Comparison of ENCODE assay signal across 15 cellular contexts in the genomic region with DNA sequence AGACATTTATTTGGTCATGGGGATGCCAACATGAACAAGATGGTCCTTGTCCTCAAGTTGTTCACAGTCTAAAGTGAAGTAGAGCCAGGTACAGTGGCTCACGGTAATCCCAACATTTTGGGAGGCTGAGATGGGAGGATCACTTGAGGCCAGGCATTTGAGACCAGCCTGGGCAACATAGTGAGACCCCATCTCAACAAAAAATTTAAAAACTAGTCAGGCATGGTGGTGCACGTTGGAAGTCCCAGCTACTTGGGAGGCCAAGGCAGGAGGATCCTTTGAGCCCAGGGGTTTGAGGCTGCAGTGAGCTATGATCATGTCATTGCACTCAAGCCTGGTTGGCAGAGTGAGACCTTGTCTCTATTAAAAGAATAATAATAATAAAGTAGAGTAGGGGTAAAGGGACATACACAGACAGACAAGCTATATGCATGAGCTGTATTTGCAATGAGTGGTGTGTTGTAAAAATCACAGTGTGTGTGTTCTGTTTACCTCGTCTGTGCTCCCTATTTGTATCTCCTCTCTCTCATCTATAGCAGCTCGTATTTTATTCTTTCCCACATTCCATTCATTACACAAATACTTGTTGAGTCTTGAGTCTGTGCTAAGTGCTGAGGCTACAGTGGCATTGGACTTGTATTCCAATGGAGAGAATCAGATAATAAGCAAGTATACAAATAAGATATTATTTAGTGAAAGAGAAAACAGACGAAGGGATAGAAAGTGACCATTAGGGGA.
"Had no signal": no experiment of that assay in that cellular context is flagged by ENCODE, and none has a peak within 500 bp of the region (broad histone marks: within the 10 kb centered on the region; RNA-seq: fewer than 3 reads in every experiment).

No MANE protein-coding gene starts in this region.

- H3K9me3 ChIP-seq: adrenal gland, body of pancreas, SJCRH30, thoracic aorta had no signal

- ATAC-seq: activated CD4-positive, alpha-beta T cell treated with anti-CD3 and anti-CD28 coated beads for 36 hours; activated CD8-positive, alpha-beta T cell treated with anti-CD3 and anti-CD28 coated beads for 36 hours; body of pancreas; stimulated activated naive CD8-positive, alpha-beta T cell treated with anti-CD3 and anti-CD28 coated beads, Interleukin-15, amount 100 ng/mL, for 72 hours had no signal

- H3K4me1 ChIP-seq: adrenal gland, SJCRH30 had no signal

- H3K36me3 ChIP-seq: adrenal gland, SJCRH30, thoracic aorta had no signal

- H3K4me3 ChIP-seq: adrenal gland, body of pancreas, SJCRH30, thoracic aorta had no signal

- H3K27me3 ChIP-seq: adrenal gland, body of pancreas had no signal

- DNase-seq: activated CD4-positive, alpha-beta T cell treated with anti-CD3 and anti-CD28 coated beads for 36 hours; activated CD8-positive, alpha-beta T cell treated with anti-CD3 and anti-CD28 coated beads for 36 hours; activated naive CD4-positive, alpha-beta T cell treated with anti-CD3 and anti-CD28 coated beads, Interleukin-2, amount 10 ng/mL, durations not matched to agents 7 days and 5 days; adrenal gland; body of pancreas; cerebellar nuclear complex; endodermal cell; hippocampal formation; occipital lobe; SJCRH30; stimulated activated CD4-positive, alpha-beta T cell treated with anti-CD3 and anti-CD28 coated beads, Interleukin-4, amount 100 ng/mL, for 24 hours; stimulated activated naive CD8-positive, alpha-beta T cell treated with anti-CD3 and anti-CD28 coated beads, Interleukin-15, amount 100 ng/mL, for 72 hours; T1000 had no signal

- H3K27ac ChIP-seq: adrenal gland, body of pancreas, SJCRH30, VCaP had no signal
